Comparison of ENCODE assay signal across 22 cellular contexts in the genomic region with DNA sequence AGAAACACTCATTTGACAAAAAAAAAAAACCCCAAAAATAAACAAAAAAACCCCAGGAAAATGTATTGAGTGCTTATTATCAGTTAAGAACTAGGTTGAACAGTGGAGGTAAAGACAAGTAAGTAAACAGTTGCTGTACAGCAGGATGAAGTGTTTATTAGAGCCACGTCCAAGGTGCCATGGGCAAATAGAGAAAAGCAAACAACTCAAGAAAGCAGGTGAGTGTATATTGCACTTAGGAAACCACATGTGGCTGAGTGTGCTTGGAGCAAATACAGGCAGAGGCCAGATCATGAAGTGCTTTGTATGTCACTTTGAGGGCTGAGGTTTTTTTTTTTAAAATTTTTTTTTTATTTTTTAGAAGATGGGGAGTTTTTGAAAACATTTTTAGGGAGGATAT.
DNase-seq lines count a peak whose midpoint lies in the region; ATAC-seq and TF ChIP-seq lines count a peak whose summit lies in the region.
"Had no signal": no experiment of that assay in that cellular context is flagged by ENCODE, and none has a peak within 500 bp of the region (broad histone marks: within the 10 kb centered on the region; RNA-seq: fewer than 3 reads in every experiment).

No MANE protein-coding gene starts in this region.

- no peaks in the 10 kb centered on the region for H3K9me3 ChIP-seq in thyroid gland
- H3K9me3 ChIP-seq: BLaER1, esophagus muscularis mucosa, Peyer's patch, right lobe of liver had no signal

- no peak overlapping the region for H3K27ac ChIP-seq in thyroid gland
- H3K27ac ChIP-seq: 22Rv1, BLaER1, esophagus muscularis mucosa, Peyer's patch, right lobe of liver had no signal

- intact Hi-C loops in thyroid gland (cut with DNase I), result no loop called here

- H3K4me1 ChIP-seq in thyroid gland, result no peaks in the 10 kb centered on the region
- H3K4me1 ChIP-seq: BLaER1, esophagus muscularis mucosa, Peyer's patch, right lobe of liver had no signal

- no peak for TF ChIP-seq POLR2A in thyroid gland (IDR thresholded peaks at IDR 0.05)

- no peaks in the 10 kb centered on the region for H3K4me1 Mint-ChIP-seq in activated T-cell treated with anti-CD3 and anti-CD28 coated beads, Interleukin-2, amount 50 U/mL, for 4 hours (ENCODE audit: low read depth)
- H3K4me1 Mint-ChIP-seq: activated naive CD8-positive, alpha-beta T cell treated with anti-CD3 and anti-CD28 coated beads, Interleukin-2, amount 50 U/mL, for 24 hours; mesothelial cell of epicardium had no signal

- H3K27me3 Mint-ChIP-seq in activated T-cell treated with anti-CD3 and anti-CD28 coated beads, Interleukin-2, amount 50 U/mL, for 4 hours (ENCODE audit: low read depth), result no peaks in the 10 kb centered on the region
- H3K27me3 Mint-ChIP-seq: activated CD8-positive, alpha-beta T cell treated with anti-CD3 and anti-CD28 coated beads for 36 hours; activated naive CD8-positive, alpha-beta T cell treated with anti-CD3 and anti-CD28 coated beads, Interleukin-2, amount 50 U/mL, for 24 hours had no signal

- DNase-seq in NCI-H2107 treated with DMSO at 0.1 percent for 48 hours (lab: John Stamatoyannopoulos, UW; ENCODE audit: unreplicated experiment), result peak; percentile 85
- DNase-seq in NCI-H2107 (lab: John Stamatoyannopoulos, UW), result no peak
- peak; percentile 97 for DNase-seq in NCI-H2029 treated with DMSO at 0.1 percent for 48 hours (lab: John Stamatoyannopoulos, UW)
- peak; percentile 79 for DNase-seq in RPMI8226
- DNase-seq in thyroid gland, result peak; percentile 5 to 21
- no peak for DNase-seq in activated T-cell treated with anti-CD3 and anti-CD28 coated beads, Interleukin-2, amount 50 U/mL, for 4 hours
- DNase-seq in mesenteric fat pad (ENCODE audit: low spot score), result no peak
- DNase-seq in stimulated activated CD4-positive, alpha-beta T cell treated with anti-CD3 and anti-CD28 coated beads, Interleukin-15, amount 100 ng/mL, for 24 hours, result no peak
- DNase-seq: activated CD8-positive, alpha-beta T cell treated with anti-CD3 and anti-CD28 coated beads for 36 hours; activated naive CD8-positive, alpha-beta T cell treated with anti-CD3 and anti-CD28 coated beads, Interleukin-2, amount 50 U/mL, for 24 hours; DND-41; HFFc6; islet precursor cell; NCI-H524 treated with DMSO at 0.1 percent for 48 hours; Peyer's patch; right lobe of liver; stimulated activated CD4-positive, alpha-beta T cell treated with anti-CD3 and anti-CD28 coated beads, Interleukin-4, amount 100 ng/mL, for 1 hour had no signal

- peaks cover 3% of the 10 kb centered on the region for H3K9me3 Mint-ChIP-seq in activated T-cell treated with anti-CD3 and anti-CD28 coated beads, Interleukin-2, amount 50 U/mL, for 4 hours
- H3K9me3 Mint-ChIP-seq: activated CD8-positive, alpha-beta T cell treated with anti-CD3 and anti-CD28 coated beads for 36 hours; activated naive CD8-positive, alpha-beta T cell treated with anti-CD3 and anti-CD28 coated beads, Interleukin-2, amount 50 U/mL, for 24 hours; activated T-helper 1 cell treated with anti-CD3 and anti-CD28 coated beads, Interleukin-12 subunit alpha, Interleukin-12 subunit beta, Interleukin-2, Interleukin-4 antibody, amounts not matched to agents 30 ng/mL and 10 ng/mL and 1 ng/mL, durations not matched to agents 14 hours and 24 hours and 36 hours had no signal

- H3K36me3 Mint-ChIP-seq in activated T-cell treated with anti-CD3 and anti-CD28 coated beads, Interleukin-2, amount 50 U/mL, for 4 hours (ENCODE audit: insufficient read depth), result no peaks in the 10 kb centered on the region
- H3K36me3 Mint-ChIP-seq: mesothelial cell of epicardium had no signal

- WGBS in thyroid gland, 2 donors, result 14 to 31% methylated on average over 1 of the region's 1 CpG

- no peak overlapping the region for H3K4me3 Mint-ChIP-seq in activated T-cell treated with anti-CD3 and anti-CD28 coated beads, Interleukin-2, amount 50 U/mL, for 4 hours
- H3K4me3 Mint-ChIP-seq: activated CD8-positive, alpha-beta T cell treated with anti-CD3 and anti-CD28 coated beads for 36 hours; activated naive CD8-positive, alpha-beta T cell treated with anti-CD3 and anti-CD28 coated beads, Interleukin-2, amount 50 U/mL, for 24 hours; activated T-helper 1 cell treated with anti-CD3 and anti-CD28 coated beads, Interleukin-12 subunit alpha, Interleukin-12 subunit beta, Interleukin-2, Interleukin-4 antibody, amounts not matched to agents 30 ng/mL and 10 ng/mL and 1 ng/mL, durations not matched to agents 14 hours and 24 hours and 36 hours; HFFc6; mesothelial cell of epicardium had no signal

- no peak overlapping the region for H3K4me3 ChIP-seq in thyroid gland (replicated peaks in 1 of 3)
- H3K4me3 ChIP-seq: BLaER1, esophagus muscularis mucosa, Peyer's patch, right lobe of liver had no signal

- ATAC-seq in activated T-cell treated with anti-CD3 and anti-CD28 coated beads, Interleukin-2, amount 50 U/mL, for 4 hours, result no peak
- ATAC-seq: activated CD8-positive, alpha-beta T cell treated with anti-CD3 and anti-CD28 coated beads for 36 hours; activated naive CD8-positive, alpha-beta T cell treated with anti-CD3 and anti-CD28 coated beads, Interleukin-2, amount 50 U/mL, for 24 hours had no signal

- TF ChIP-seq CTCF in thyroid gland (IDR thresholded peaks at IDR 0.05), result no peak

- no peaks in the 10 kb centered on the region for H3K36me3 ChIP-seq in thyroid gland
- H3K36me3 ChIP-seq: BLaER1, esophagus muscularis mucosa, Peyer's patch, right lobe of liver had no signal

- H3K27me3 ChIP-seq in thyroid gland, result no peaks in the 10 kb centered on the region
- H3K27me3 ChIP-seq: BLaER1, esophagus muscularis mucosa, Peyer's patch, right lobe of liver had no signal

Comparison
In these comparisons a context has a peak if more than half of its experiments do, and no peak if none do; other contexts are left out.
1. DNase-seq: peak in NCI-H2107 treated with DMSO at 0.1 percent for 48 hours (single experiment), NCI-H2029 treated with DMSO at 0.1 percent for 48 hours (single experiment), RPMI8226 (single experiment) and thyroid gland (2 of 2); none in NCI-H2107 (single experiment), activated T-cell treated with anti-CD3 and anti-CD28 coated beads, Interleukin-2, amount 50 U/mL, for 4 hours (single experiment), mesenteric fat pad (single experiment) and stimulated activated CD4-positive, alpha-beta T cell treated with anti-CD3 and anti-CD28 coated beads, Interleukin-15, amount 100 ng/mL, for 24 hours (single experiment).